ENCODE assay signal across 8 cellular contexts in the genomic region with DNA sequence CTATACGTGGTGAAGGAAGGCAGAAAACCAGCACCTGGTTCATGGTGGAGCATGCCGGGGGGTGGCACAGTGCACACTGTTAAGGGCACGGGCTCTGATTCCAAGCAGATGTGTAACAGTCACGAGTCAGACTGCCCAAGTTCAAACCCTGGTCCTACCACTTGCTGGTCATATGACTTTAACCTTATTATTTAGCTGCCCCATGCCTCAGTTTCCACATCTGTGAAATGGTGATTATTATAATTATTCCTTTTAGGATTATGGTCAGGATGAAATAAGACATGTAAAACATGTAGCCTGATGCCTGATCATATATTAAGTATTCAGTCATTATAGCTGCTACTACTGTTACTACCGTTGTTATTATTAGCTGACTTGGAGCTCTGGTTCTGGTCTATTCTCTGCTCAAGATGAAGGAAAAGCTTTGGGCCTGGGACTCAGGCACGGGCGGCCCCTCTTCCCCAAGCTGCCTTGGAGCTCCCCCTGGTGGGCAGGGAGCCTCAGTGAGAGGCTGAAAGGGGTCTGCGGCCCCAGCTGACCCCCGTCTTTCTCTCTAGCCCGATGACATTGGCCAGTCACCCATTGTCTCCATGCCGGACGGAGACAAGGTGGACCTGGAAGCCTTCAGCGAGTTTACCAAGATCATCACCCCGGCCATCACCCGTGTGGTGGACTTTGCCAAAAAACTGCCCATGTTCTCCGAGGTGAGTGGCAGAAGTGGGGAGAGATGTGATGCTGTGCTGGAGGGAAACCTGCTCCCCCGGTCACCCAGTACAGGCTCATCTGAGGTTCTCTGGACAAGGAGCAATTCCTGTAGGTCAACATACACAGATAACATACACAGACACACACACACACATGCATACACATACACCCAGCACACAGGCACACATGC. TPM values are rescaled to one million over a fixed set of nuclear protein-coding genes. Genes with fewer than 3 reads are reported as not detected.
DNase-seq lines count a peak whose midpoint lies in the region; ATAC-seq and TF ChIP-seq lines count a peak whose summit lies in the region.

No MANE protein-coding gene starts in this region.

- intact Hi-C loops in sciatic nerve (cut with DNase I) = no loop called here

- DNase-seq in DMS53 (lab: John Stamatoyannopoulos, UW) = peak; percentile 63
- DNase-seq in DMS53 treated with DMSO at 0.1 percent for 48 hours (lab: John Stamatoyannopoulos, UW; ENCODE audit: unreplicated experiment) = no peak
- DNase-seq in NCI-H146 treated with DMSO at 0.1 percent for 48 hours (lab: John Stamatoyannopoulos, UW; ENCODE audit: unreplicated experiment) = peak; percentile 15
- DNase-seq in activated CD8-positive, alpha-beta memory T cell treated with anti-CD3 and anti-CD28 coated beads, Interleukin-2, amount 50 U/mL, for 48 hours = peak; percentile 85
- peak; percentile 53 for DNase-seq in fibroblast of villous mesenchyme (ENCODE audit: low read depth)
- DNase-seq in sciatic nerve (ENCODE audit: low spot score) = peak; percentile 79
- DNase-seq in mucosa of gallbladder (ENCODE audit: low spot score) = no peak

- ATAC-seq in sciatic nerve = peak; percentile 41
- ATAC-seq in HG03045 (IDR thresholded peaks at IDR 0.05; ENCODE audit: unreplicated experiment) = no peak

- peak; percentile 74 for TF ChIP-seq CTCF in fibroblast of villous mesenchyme (IDR thresholded peaks at IDR 0.05; ENCODE audit: insufficient read depth, low read depth, low read length)

- H3K4me3 ChIP-seq in fibroblast of villous mesenchyme (ENCODE audit: low read depth, low read length) = no peak overlapping the region

RNA-seq across cellular contexts. Expression of a gene that starts 14.0 kb away (rescaled TPM):
- total RNA-seq in fibroblast of villous mesenchyme (1.7 and 2.3 TPM in 2 replicates), sciatic nerve (69.8 TPM), mucosa of gallbladder (34.7 TPM)

RNA-seq across cellular contexts. Expression of a gene that starts 23.6 kb away (rescaled TPM):
- total RNA-seq in fibroblast of villous mesenchyme (19.0 and 27.2 TPM in 2 replicates), sciatic nerve (72.0 TPM), mucosa of gallbladder (78.7 TPM)

RNA-seq across cellular contexts. Expression of a gene that starts 32.2 kb away (rescaled TPM):
- 46.7 and 47.9 TPM in 2 replicates for total RNA-seq in fibroblast of villous mesenchyme
- total RNA-seq in sciatic nerve = 74.7 TPM
- total RNA-seq in mucosa of gallbladder = 74.2 TPM

RNA-seq across cellular contexts. Expression of a gene that starts 35.4 kb away (rescaled TPM):
- 64.4 and 73.0 TPM in 2 replicates for total RNA-seq in fibroblast of villous mesenchyme
- total RNA-seq in sciatic nerve = 108 TPM
- 90.9 TPM for total RNA-seq in mucosa of gallbladder

RNA-seq across cellular contexts. Expression of a gene that starts 53.9 kb away (rescaled TPM):
- total RNA-seq in fibroblast of villous mesenchyme (42.5 and 51.8 TPM in 2 replicates), sciatic nerve (135 TPM), mucosa of gallbladder (78.5 TPM)

Comparison
In these comparisons a context has a peak if more than half of its experiments do, and no peak if none do; other contexts are left out.
1. DNase-seq: peak in DMS53 (single experiment), NCI-H146 treated with DMSO at 0.1 percent for 48 hours (single experiment), activated CD8-positive, alpha-beta memory T cell treated with anti-CD3 and anti-CD28 coated beads, Interleukin-2, amount 50 U/mL, for 48 hours (single experiment), fibroblast of villous mesenchyme (single experiment) and sciatic nerve (single experiment); none in DMS53 treated with DMSO at 0.1 percent for 48 hours (single experiment) and mucosa of gallbladder (single experiment).
2. RNA of a gene that starts 14.0 kb away (total RNA-seq): 69.8 TPM in sciatic nerve (single experiment) and 34.7 TPM in mucosa of gallbladder (single experiment); 1.7 to 2.3 TPM in fibroblast of villous mesenchyme; every median in the first group is over 10 times any median in the second.